Comparison of ENCODE assay signal across 2 cellular contexts in genomic region chr19:51735759-51736449, GRCh38.
TF ChIP-seq lines count a peak whose summit lies in the region.

No MANE protein-coding gene starts in this region.

TF ChIP-seq in liver, 16 proteins besides CTCF, POLR2A, EP300 and RAD21:
- TF ChIP-seq TAF1 (conservative IDR thresholded peaks at IDR 0.05): no peak
- TF ChIP-seq SP1 (IDR thresholded peaks at IDR 0.05): peak; percentile 17
- TF ChIP-seq REST (IDR thresholded peaks at IDR 0.05): no peak

TF ChIP-seq in HepG2, 621 proteins besides CTCF, POLR2A, EP300 and RAD21:
- no peak for TF ChIP-seq ELF1 (CRISPR knock-in tag; IDR thresholded peaks at IDR 0.05)
- no peak for TF ChIP-seq REL (CRISPR knock-in tag; conservative IDR thresholded peaks at IDR 0.05)
- no peak for TF ChIP-seq CEBPG (CRISPR knock-in tag; IDR thresholded peaks at IDR 0.05)
- no peak for TF ChIP-seq SP4 (CRISPR knock-in tag; IDR thresholded peaks at IDR 0.05)
- no peak for TF ChIP-seq ZNF891 (CRISPR knock-in tag; IDR thresholded peaks at IDR 0.05)
- TF ChIP-seq U2AF1 (optimal IDR thresholded peaks at IDR 0.05; ENCODE audit: low read depth, low read length): no peak
- no peak for TF ChIP-seq ZNF460 (CRISPR knock-in tag; IDR thresholded peaks at IDR 0.05; ENCODE audit: borderline replicate concordance)
- TF ChIP-seq HNRNPL (IDR thresholded peaks at IDR 0.05; ENCODE audit: low read depth, low read length): no peak
- no peak for TF ChIP-seq ZNF232 (CRISPR knock-in tag; IDR thresholded peaks at IDR 0.05; ENCODE audit: borderline replicate concordance)
- TF ChIP-seq SRF (IDR thresholded peaks at IDR 0.05; ENCODE audit: low read depth, low read length): no peak
- no peak for TF ChIP-seq GTF3A (CRISPR knock-in tag; conservative IDR thresholded peaks at IDR 0.05)
- no peak for TF ChIP-seq CBX2 (IDR thresholded peaks at IDR 0.05; ENCODE audit: low read depth, low read length)
- no peak for TF ChIP-seq CBX2 (CRISPR knock-in tag; IDR thresholded peaks at IDR 0.05; ENCODE audit: low read depth)
